In genomic region chr20:4162766-4163165, GRCh38 we compare ENCODE assay signal across 23 cellular contexts. TPM values are rescaled to one million over a fixed set of nuclear protein-coding genes. Genes with fewer than 3 reads are reported as not detected.
A peak's percentile ranks its signal among the peaks of the same experiment; 100 is the strongest.
DNase-seq lines count a peak whose midpoint lies in the region; ATAC-seq and TF ChIP-seq lines count a peak whose summit lies in the region.
"Had no signal": no experiment of that assay in that cellular context is flagged by ENCODE, and none has a peak within 500 bp of the region (broad histone marks: within the 10 kb centered on the region; RNA-seq: fewer than 3 reads in every experiment).

No MANE protein-coding gene starts in this region.

- no peak overlapping the region for H3K4me3 ChIP-seq in BLaER1 treated with 17β-estradiol and CSF1 and Interleukin-3, amounts not matched to agents 10 nM and 100 nM
- H3K4me3 ChIP-seq in dorsolateral prefrontal cortex (peak overlapping the region in 1 of 59 donors; percentile 43), osteoblast (ENCODE audit: insufficient read depth, low read length) (no peak overlapping the region), coronary artery (no peak overlapping the region)
- H3K4me3 ChIP-seq: ascending aorta, esophagus muscularis mucosa, lung, sigmoid colon, uterus had no signal

- H3K9ac ChIP-seq in BLaER1 treated with 17β-estradiol and CSF1 and Interleukin-3, amounts not matched to agents 10 nM and 100 nM = peak overlapping the region in 9 of 11 experiments; percentile 73 to 82 (median 75); a peak in 9 of 22 replicates

- H3K9me3 ChIP-seq in BLaER1 treated with 17β-estradiol and CSF1 and Interleukin-3, amounts not matched to agents 10 nM and 100 nM (replicated peaks in 1 of 11) = no peaks in the 10 kb centered on the region
- H3K9me3 ChIP-seq in osteoblast (ENCODE audit: low read depth, low read length) = no peaks in the 10 kb centered on the region
- H3K9me3 ChIP-seq: ascending aorta, esophagus muscularis mucosa, sigmoid colon, uterus had no signal

- ATAC-seq in sciatic nerve (no peak), HG03565 (IDR thresholded peaks at IDR 0.05; ENCODE audit: unreplicated experiment) (no peak)
- ATAC-seq: activated CD4-positive, CD25-positive, alpha-beta regulatory T cell treated with anti-CD3 and anti-CD28 coated beads, Interleukin-2, amount 50 U/mL, for 24 hours; activated CD8-positive, alpha-beta T cell treated with anti-CD3 and anti-CD28 coated beads for 36 hours; activated T-cell treated with anti-CD3 and anti-CD28 coated beads, Interleukin-2, amount 50 U/mL, for 4 hours; effector memory CD8-positive, alpha-beta T cell had no signal

- TF ChIP-seq CTCF in dorsolateral prefrontal cortex (IDR thresholded peaks at IDR 0.05 in 54 of 56, conservative IDR thresholded peaks at IDR 0.05 in 2 of 56; ENCODE audit: low read depth in 1 of 56, partially characterized antibody in 56 of 56) = no peak
- no peak for TF ChIP-seq CTCF in osteoblast (IDR thresholded peaks at IDR 0.05; ENCODE audit: extremely low read depth, low read depth, low read length)
- no peak for TF ChIP-seq CTCF in coronary artery (IDR thresholded peaks at IDR 0.05)

- peak overlapping the region; percentile 93 to 100 (median 96) for H3K4me2 ChIP-seq in BLaER1 treated with 17β-estradiol and CSF1 and Interleukin-3, amounts not matched to agents 10 nM and 100 nM
- H3K4me2 ChIP-seq in osteoblast (ENCODE audit: insufficient read depth, low read length) = no peak overlapping the region

- DNase-seq in RPMI8226 (peak; percentile 18), dorsolateral prefrontal cortex (no peak), osteoblast (ENCODE audit: insufficient read length, low spot score, missing footprints) (peak; percentile 36), superior temporal gyrus (ENCODE audit: extremely low spot score) (no peak), sciatic nerve (ENCODE audit: low spot score) (no peak), coronary artery (ENCODE audit: low spot score) (no peak)
- DNase-seq: activated CD8-positive, alpha-beta T cell treated with anti-CD3 and anti-CD28 coated beads for 36 hours; activated naive CD4-positive, alpha-beta T cell treated with anti-CD3 and anti-CD28 coated beads, Interleukin-2, amount 50 U/mL, for 16 hours; activated T-cell treated with anti-CD3 and anti-CD28 coated beads, Interleukin-2, amount 50 U/mL, for 4 hours; CD4-positive, alpha-beta T cell; effector memory CD8-positive, alpha-beta T cell; GDM1; Karpas-422; NCI-H1694 treated with DMSO at 0.1 percent for 48 hours; sigmoid colon; stimulated activated CD8-positive, alpha-beta memory T cell treated with anti-CD3 and anti-CD28 coated beads, Interleukin-4, amount 100 ng/mL, for 48 hours; uterus had no signal

- H4K20me1 ChIP-seq in BLaER1 treated with 17β-estradiol and CSF1 and Interleukin-3, amounts not matched to agents 10 nM and 100 nM = peaks cover 38 to 100% (median 66%) of the 10 kb centered on the region in 11 experiments; a peak in 21 of 22 replicates
- peaks cover 65% of the 10 kb centered on the region for H4K20me1 ChIP-seq in osteoblast (ENCODE audit: insufficient read depth, low read length)

- no peak overlapping the region for H2AFZ ChIP-seq in osteoblast (ENCODE audit: low read length)

- H3K4me1 ChIP-seq in BLaER1 treated with 17β-estradiol and CSF1 and Interleukin-3, amounts not matched to agents 10 nM and 100 nM = peaks cover 75 to 99% (median 88%) of the 10 kb centered on the region in 10 experiments
- H3K4me1 ChIP-seq in osteoblast (ENCODE audit: insufficient read depth, low read length) = peaks cover 18% of the 10 kb centered on the region
- H3K4me1 ChIP-seq: ascending aorta, uterus had no signal

- intact Hi-C loops in dorsolateral prefrontal cortex (cut with DNase I) (no loop called here), sciatic nerve (cut with DNase I) (no loop called here)

- H3K27ac ChIP-seq in BLaER1 treated with 17β-estradiol and CSF1 and Interleukin-3, amounts not matched to agents 10 nM and 100 nM = peak overlapping the region in 9 of 11 experiments; percentile 30 to 95 (median 83); a peak in 12 of 22 replicates
- H3K27ac ChIP-seq in dorsolateral prefrontal cortex (peak overlapping the region in 45 of 59 donors; percentile 16 to 98 (median 90)), osteoblast (ENCODE audit: low read depth, low read length) (no peak overlapping the region), coronary artery (no peak overlapping the region)
- H3K27ac ChIP-seq: ascending aorta, esophagus muscularis mucosa, sigmoid colon, uterus had no signal

- no peaks in the 10 kb centered on the region for H3K27me3 ChIP-seq in BLaER1 treated with 17β-estradiol and CSF1 and Interleukin-3, amounts not matched to agents 10 nM and 100 nM
- H3K27me3 ChIP-seq in dorsolateral prefrontal cortex (no peaks in the 10 kb centered on the region), osteoblast (ENCODE audit: insufficient read depth, low read length) (no peaks in the 10 kb centered on the region)
- H3K27me3 ChIP-seq: ascending aorta, esophagus muscularis mucosa, sigmoid colon, uterus had no signal

- peaks cover 0 to 8% (median 0%) of the 10 kb centered on the region in 11 experiments; a peak in 3 of 22 replicates for H3K36me3 ChIP-seq in BLaER1 treated with 17β-estradiol and CSF1 and Interleukin-3, amounts not matched to agents 10 nM and 100 nM
- H3K36me3 ChIP-seq in osteoblast (ENCODE audit: insufficient read depth, low read length) = no peaks in the 10 kb centered on the region
- H3K36me3 ChIP-seq: ascending aorta, esophagus muscularis mucosa, sigmoid colon, uterus had no signal

- peaks cover 93% of the 10 kb centered on the region for H3K79me2 ChIP-seq in osteoblast (ENCODE audit: insufficient read depth, low read length)

RNA-seq across cellular contexts. Expression of gene SMOX, which starts 14.1 kb away (rescaled TPM):
- 100 to 1,000 TPM in 2 of 120 experiments, 10 to 100 TPM in 118; 28.1 to 182 (median 50.5) TPM for total RNA-seq in dorsolateral prefrontal cortex
- 10.5 and 11.2 TPM in 2 replicates for total RNA-seq in osteoblast
- total RNA-seq in sciatic nerve = 29.4 TPM

Comparison
In these comparisons a context has a peak if more than half of its experiments do, and no peak if none do; other contexts are left out.
1. H3K27ac ChIP-seq: peak in BLaER1 treated with 17β-estradiol and CSF1 and Interleukin-3, amounts not matched to agents 10 nM and 100 nM (9 of 11) and dorsolateral prefrontal cortex (45 of 59); none in osteoblast (single experiment) and coronary artery (0 of 2).
2. DNase-seq: peak in RPMI8226 (single experiment) and osteoblast (single experiment); none in dorsolateral prefrontal cortex (0 of 10), superior temporal gyrus (single experiment), sciatic nerve (single experiment) and coronary artery (single experiment).